ENCODE assay signal across 30 cellular contexts in the genomic region with DNA sequence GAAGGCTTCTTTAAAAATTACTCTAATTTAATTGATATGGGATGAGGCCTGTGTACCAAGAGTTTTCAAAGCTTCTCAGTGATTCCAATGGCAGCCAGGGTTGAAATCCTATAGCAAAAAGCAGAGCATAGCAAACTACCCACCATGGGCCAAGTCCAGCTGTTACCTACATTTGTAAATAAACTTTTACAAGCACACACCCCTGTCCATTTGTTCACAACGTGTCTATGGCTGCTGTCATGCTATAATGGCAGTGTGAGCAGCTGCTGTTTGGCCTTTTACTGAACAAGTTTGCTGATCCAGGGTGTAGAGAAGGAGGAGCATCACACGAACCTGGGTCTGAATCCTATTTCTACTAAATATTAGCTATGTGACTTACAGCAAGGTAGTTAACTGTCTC. TPM values are rescaled to one million over a fixed set of nuclear protein-coding genes. Genes with fewer than 3 reads are reported as not detected.
"Had no signal": no experiment of that assay in that cellular context is flagged by ENCODE, and none has a peak within 500 bp of the region (broad histone marks: within the 10 kb centered on the region; RNA-seq: fewer than 3 reads in every experiment).

No MANE protein-coding gene starts in this region.

- H3K4me3 ChIP-seq: K562, SJSA1 had no signal

- H3K27me3 ChIP-seq: brain microvascular endothelial cell, SJSA1 had no signal

- H3K4me1 ChIP-seq: SJSA1 had no signal

- H3K4me2 ChIP-seq: SK-N-SH had no signal

- DNase-seq: activated CD4-positive, alpha-beta T cell treated with anti-CD3 and anti-CD28 coated beads, Interleukin-2, amount 10 ng/mL, durations not matched to agents 24 days and 14 days; activated CD4-positive, alpha-beta T cell treated with anti-CD3 and anti-CD28 coated beads, Interleukin-2, amount 50 U/mL, for 4 hours; activated CD8-positive, alpha-beta T cell treated with anti-CD3 and anti-CD28 coated beads for 36 hours; activated effector memory CD4-positive, alpha-beta T cell treated with anti-CD3 and anti-CD28 coated beads, Interleukin-2, amount 50 U/mL, for 16 hours; activated naive CD4-positive, alpha-beta T cell; activated naive CD4-positive, alpha-beta T cell treated with anti-CD3 and anti-CD28 coated beads, Interleukin-2, amount 50 U/mL, for 16 hours; activated naive CD8-positive, alpha-beta T cell treated with anti-CD3 and anti-CD28 coated beads for 36 hours; activated T-cell treated with anti-CD3 and anti-CD28 coated beads, Interleukin-2, amount 50 U/mL, for 1 hour; activated T-cell treated with anti-CD3 and anti-CD28 coated beads, Interleukin-2, amount 50 U/mL, for 72 hours; amniotic stem cell; aorta; brain microvascular endothelial cell; central memory CD4-positive, alpha-beta T cell; NCI-H1048; NCI-H1105 treated with DMSO at 0.1 percent for 48 hours; NCI-H1436; NCI-H1694; NCI-H2029; NCI-H2227 treated with DMSO at 0.1 percent for 48 hours; NCI-H446; NCI-H510A treated with DMSO at 0.1 percent for 48 hours; NCI-H526 treated with DMSO at 0.1 percent for 48 hours; NK-92 treated with Interleukin-12 subunit alpha and Interleukin-12 subunit beta, amount 100 ng/mL, for 24 hours; SHP77 had no signal

- H3K36me3 ChIP-seq: brain microvascular endothelial cell, SJSA1 had no signal

- ATAC-seq: activated CD8-positive, alpha-beta T cell treated with anti-CD3 and anti-CD28 coated beads for 36 hours; activated T-cell treated with anti-CD3 and anti-CD28 coated beads, Interleukin-2, amount 50 U/mL, for 72 hours; activated T-helper 17 cell treated with anti-CD3 and anti-CD28 coated beads, Interleukin-2, amount 50 U/mL, for 72 hours; K562 had no signal

- H3K27ac ChIP-seq: brain microvascular endothelial cell, SJSA1 had no signal

- H3K9me3 ChIP-seq: SJSA1, SK-N-SH had no signal

- H3K9ac ChIP-seq: SK-N-SH had no signal

- H3K9me2 ChIP-seq: SK-N-SH had no signal

RNA-seq across cellular contexts. Expression of a gene that starts 50.0 kb away (rescaled TPM):
- total RNA-seq: activated CD4-positive, alpha-beta T cell treated with anti-CD3 and anti-CD28 coated beads, Interleukin-2, amount 10 ng/mL, durations not matched to agents 24 days and 14 days; activated CD8-positive, alpha-beta memory T cell treated with anti-CD3 and anti-CD28 coated beads for 36 hours; activated CD8-positive, alpha-beta T cell treated with anti-CD3 and anti-CD28 coated beads for 36 hours; activated naive CD8-positive, alpha-beta T cell treated with anti-CD3 and anti-CD28 coated beads for 36 hours; activated T-cell treated with anti-CD3 and anti-CD28 coated beads, Interleukin-2, amount 50 U/mL, for 72 hours; activated T-helper 17 cell treated with anti-CD3 and anti-CD28 coated beads, Interleukin-2, amount 50 U/mL, for 72 hours; aorta; K562; MCF 10A; SJSA1 had no signal
